ENCODE assay signal across 1 cellular context in genomic region chr2:27320958-27321543, GRCh38.
TF ChIP-seq lines count a peak whose summit lies in the region.

No MANE protein-coding gene starts in this region.

TF ChIP-seq in K562, 482 proteins besides CTCF, POLR2A, EP300 and RAD21 (continued from another document and continues in another):
- no peak for TF ChIP-seq SIX5 (IDR thresholded peaks at IDR 0.05; ENCODE audit: borderline replicate concordance in 1 of 2, insufficient read depth in 1 of 2, low read depth in 1 of 2, low read length in 2 of 2)
- no peak for TF ChIP-seq NKRF (IDR thresholded peaks at IDR 0.05; ENCODE audit: borderline replicate concordance)
- TF ChIP-seq GTF2A2 (tag; IDR thresholded peaks at IDR 0.05), result no peak
- no peak for TF ChIP-seq ZHX1 (conservative IDR thresholded peaks at IDR 0.05; ENCODE audit: low read length)
- TF ChIP-seq POLR3G (IDR thresholded peaks at IDR 0.05; ENCODE audit: extremely low read depth, insufficient read length, insufficient replicate concordance), result no peak
- TF ChIP-seq CGGBP1 (CRISPR knock-in tag; IDR thresholded peaks at IDR 0.05), result no peak
- TF ChIP-seq TCF7L2 (IDR thresholded peaks at IDR 0.05; ENCODE audit: low read depth, low read length), result no peak
- TF ChIP-seq CBX3 (IDR thresholded peaks at IDR 0.05; ENCODE audit: borderline replicate concordance in 1 of 2, low read length in 2 of 2), result 0 out of 3 replicates have a peak, but pooled peaks of 1 of the 2 experiments have one; percentile 46
- TF ChIP-seq RBM39 (optimal IDR thresholded peaks at IDR 0.05; ENCODE audit: low read depth, low read length), result no peak
- 0 out of 2 replicates have a peak, but pooled peaks have one; percentile 8 for TF ChIP-seq STAG1 (CRISPR knock-in tag; IDR thresholded peaks at IDR 0.05; ENCODE audit: borderline replicate concordance)
- TF ChIP-seq SMARCE1 (IDR thresholded peaks at IDR 0.05), result peak; percentile 91
- no peak for TF ChIP-seq LCOR (CRISPR knock-in tag; IDR thresholded peaks at IDR 0.05)
- TF ChIP-seq NFXL1 (CRISPR knock-in tag; IDR thresholded peaks at IDR 0.05), result no peak
- no peak for TF ChIP-seq ZNF134 (CRISPR knock-in tag; conservative IDR thresholded peaks at IDR 0.05)
- TF ChIP-seq DNMT1 (IDR thresholded peaks at IDR 0.05), result no peak
- TF ChIP-seq CREB5 (CRISPR knock-in tag; IDR thresholded peaks at IDR 0.05), result no peak
- TF ChIP-seq ETV6 (IDR thresholded peaks at IDR 0.05; ENCODE audit: borderline replicate concordance in 1 of 2, low read depth in 2 of 2, low read length in 1 of 2), result no peak
- TF ChIP-seq ETV6 (CRISPR knock-in tag; IDR thresholded peaks at IDR 0.05; ENCODE audit: borderline replicate concordance), result no peak
- TF ChIP-seq BHLHE40 (IDR thresholded peaks at IDR 0.05; ENCODE audit: low read length), result peak; percentile 21
- no peak for TF ChIP-seq HMG20A (CRISPR knock-in tag; conservative IDR thresholded peaks at IDR 0.05)
- TF ChIP-seq SNRNP70 (optimal IDR thresholded peaks at IDR 0.05; ENCODE audit: low read depth, low read length), result no peak
- no peak for TF ChIP-seq MECOM (CRISPR knock-in tag; IDR thresholded peaks at IDR 0.05)
- TF ChIP-seq ZBTB12 (CRISPR knock-in tag; IDR thresholded peaks at IDR 0.05), result no peak
- TF ChIP-seq PTTG1 (tag; IDR thresholded peaks at IDR 0.05; ENCODE audit: low read depth), result no peak
- no peak for TF ChIP-seq ZNF24 (IDR thresholded peaks at IDR 0.05)
- TF ChIP-seq NCOA1 (IDR thresholded peaks at IDR 0.05; ENCODE audit: low read depth), result no peak
- TF ChIP-seq REST (CRISPR knock-in tag; IDR thresholded peaks at IDR 0.05; ENCODE audit: low read depth), result no peak
- TF ChIP-seq ARID4B (CRISPR knock-in tag; IDR thresholded peaks at IDR 0.05), result no peak
- peak; percentile 85; the same call in 1 of the 2 replicates for TF ChIP-seq ATF7 (IDR thresholded peaks at IDR 0.05)
- TF ChIP-seq SP2 (IDR thresholded peaks at IDR 0.05; ENCODE audit: extremely low read depth, low read depth, low read length, poor library complexity, severe bottlenecking), result no peak
- TF ChIP-seq MXD1 (CRISPR knock-in tag; IDR thresholded peaks at IDR 0.05; ENCODE audit: borderline replicate concordance, poor library complexity, severe bottlenecking), result no peak
- TF ChIP-seq NFATC3 (IDR thresholded peaks at IDR 0.05), result no peak
- TF ChIP-seq DPF2 (IDR thresholded peaks at IDR 0.05), result peak; percentile 90
- no peak for TF ChIP-seq RBM25 (IDR thresholded peaks at IDR 0.05; ENCODE audit: low read depth, low read length, severe bottlenecking)
- TF ChIP-seq ZFX (CRISPR knock-in tag; IDR thresholded peaks at IDR 0.05), result peak; percentile 58
- TF ChIP-seq ZBTB1 (CRISPR knock-in tag; IDR thresholded peaks at IDR 0.05; ENCODE audit: borderline replicate concordance, low read depth), result no peak
- no peak for TF ChIP-seq IRF9 (tag; IDR thresholded peaks at IDR 0.05)
- no peak for TF ChIP-seq DMBX1 (CRISPR knock-in tag; IDR thresholded peaks at IDR 0.05; ENCODE audit: borderline replicate concordance)
- TF ChIP-seq LEF1 (IDR thresholded peaks at IDR 0.05), result peak; percentile 42; the same call in 1 of the 2 replicates
- TF ChIP-seq RBBP5 (IDR thresholded peaks at IDR 0.05; ENCODE audit: borderline replicate concordance, insufficient read depth, low read length, poor library complexity, severe bottlenecking), result no peak
- TF ChIP-seq ZNF280A (IDR thresholded peaks at IDR 0.05; ENCODE audit: low read depth, partially characterized antibody), result no peak
- no peak for TF ChIP-seq POLR2AphosphoS2 (IDR thresholded peaks at IDR 0.05; ENCODE audit: low read length)
